Comparison of ENCODE assay signal across 10 cellular contexts in genomic region chr9:71490810-71491209, GRCh38.
DNase-seq lines count a peak whose midpoint lies in the region; ATAC-seq, FAIRE-seq and TF ChIP-seq lines count a peak whose summit lies in the region.
"Had no signal": no experiment of that assay in that cellular context is flagged by ENCODE, and none has a peak within 500 bp of the region (broad histone marks: within the 10 kb centered on the region; RNA-seq: fewer than 3 reads in every experiment).

No MANE protein-coding gene starts in this region.

- TF ChIP-seq RAD21 in GM12878 (IDR thresholded peaks at IDR 0.05; ENCODE audit: insufficient read depth, low read depth, low read length): 0 out of 2 replicates have a peak, but pooled peaks have one; percentile 17

- H3K27ac ChIP-seq in GM12878 (ENCODE audit: control insufficient read depth, insufficient read depth): no peak overlapping the region
- H3K27ac ChIP-seq in colonic mucosa: no peak overlapping the region

- no peak overlapping the region for H2AFZ ChIP-seq in GM12878 (ENCODE audit: control insufficient read depth, low read depth, low read length)

- H3K9me3 Mint-ChIP-seq in activated CD4-positive, alpha-beta T cell treated with anti-CD3 and anti-CD28 coated beads, Interleukin-2, amount 10 ng/mL, durations not matched to agents 7 days and 5 days: no peaks in the 10 kb centered on the region

- POLR2A ChIA-PET in GM12878 (lab: Charles Lee): no interaction called here
- POLR2A ChIA-PET in activated CD4-positive, alpha-beta T cell treated with anti-CD3 and anti-CD28 coated beads, Interleukin-2, amount 10 ng/mL, durations not matched to agents 7 days and 5 days (lab: Charles Lee): no interaction called here

- H3K36me3 Mint-ChIP-seq in activated CD4-positive, alpha-beta T cell treated with anti-CD3 and anti-CD28 coated beads, Interleukin-2, amount 10 ng/mL, durations not matched to agents 7 days and 5 days (ENCODE audit: low read depth): no peaks in the 10 kb centered on the region
- H3K36me3 Mint-ChIP-seq: activated naive CD8-positive, alpha-beta T cell had no signal

- no peaks in the 10 kb centered on the region for H3K79me2 ChIP-seq in GM12878 (ENCODE audit: control insufficient read depth, insufficient read depth, low read length)

- WGBS in GM12878 (ENCODE audit: insufficient coverage, insufficient replicate concordance, low lambda C conversion rate, missing lambda C conversion rate): 0% methylated on average over 2 of the region's 2 CpGs

- peaks cover 22% of the 10 kb centered on the region for H3K27me3 Mint-ChIP-seq in activated CD4-positive, alpha-beta T cell treated with anti-CD3 and anti-CD28 coated beads, Interleukin-2, amount 10 ng/mL, durations not matched to agents 7 days and 5 days

- H3K9ac ChIP-seq in GM12878 (ENCODE audit: control insufficient read depth, insufficient read depth, low read length) (no peak overlapping the region), colonic mucosa (ENCODE audit: low read depth in 2 of 2, low read length in 2 of 2) (no peak overlapping the region)

- RAD21 ChIA-PET in GM12878 (lab: Charles Lee; ENCODE audit: unreplicated experiment): interaction anchor here (1.0 kb wide), 1 partner anchor 115 kb away, joined by 3 read pairs; no protein-coding TSS in a partner anchor

- no peak overlapping the region for H3K4me3 ChIP-seq in GM12878
- no peak overlapping the region for H3K4me3 ChIP-seq in retinal pigment epithelial cell (ENCODE audit: low read length)
- no peak overlapping the region for H3K4me3 ChIP-seq in colonic mucosa

- no peak overlapping the region for H3K27ac Mint-ChIP-seq in activated CD4-positive, alpha-beta T cell treated with anti-CD3 and anti-CD28 coated beads, Interleukin-2, amount 10 ng/mL, durations not matched to agents 7 days and 5 days
- H3K27ac Mint-ChIP-seq: activated naive CD8-positive, alpha-beta T cell had no signal

- FAIRE-seq in GM12878 (lab: Jason Lieb, UNC): peak; percentile 35

- H3K36me3 ChIP-seq in GM12878 (ENCODE audit: control insufficient read depth in 2 of 2, insufficient read depth in 2 of 2, low read length in 1 of 2): no peaks in the 10 kb centered on the region
- H3K36me3 ChIP-seq in colonic mucosa: no peaks in the 10 kb centered on the region

- in situ Hi-C loops in GM12878 (cut with MboI): no loop called here

- intact Hi-C loops in GM12878 (cut with micrococcal nuclease; ENCODE audit: unreplicated experiment) (loop anchor here (5.0 kb wide), 1 partner anchor 276 kb away; the partner anchor contains the start of gene CEMIP2), colonic mucosa (cut with DNase I) (no loop called here)

- TF ChIP-seq EP300 in GM12878 (IDR thresholded peaks at IDR 0.05; ENCODE audit: borderline replicate concordance in 1 of 2, control insufficient read depth in 1 of 2, low read depth in 2 of 2, low read length in 2 of 2): no peak

- H3K4me1 Mint-ChIP-seq in activated CD4-positive, alpha-beta T cell treated with anti-CD3 and anti-CD28 coated beads, Interleukin-2, amount 10 ng/mL, durations not matched to agents 7 days and 5 days: no peaks in the 10 kb centered on the region

- H3K4me1 ChIP-seq in GM12878 (ENCODE audit: control insufficient read depth, insufficient read depth, low read length): no peaks in the 10 kb centered on the region
- H3K4me1 ChIP-seq in colonic mucosa: no peaks in the 10 kb centered on the region

- ATAC-seq in GM18502 (IDR thresholded peaks at IDR 0.05; ENCODE audit: poor library complexity, unreplicated experiment): peak; percentile 69
- ATAC-seq in GM12878: peak; percentile 74

- TF ChIP-seq POLR2A in GM12878 (IDR thresholded peaks at IDR 0.05; ENCODE audit: low read depth, low read length): no peak

- H3K4me3 Mint-ChIP-seq in activated CD4-positive, alpha-beta T cell treated with anti-CD3 and anti-CD28 coated beads, Interleukin-2, amount 10 ng/mL, durations not matched to agents 7 days and 5 days: no peak overlapping the region
- H3K4me3 Mint-ChIP-seq: activated naive CD8-positive, alpha-beta T cell had no signal

- no peaks in the 10 kb centered on the region; a peak in 1 of 4 replicates for H3K27me3 ChIP-seq in GM12878 (replicated peaks in 1 of 2; ENCODE audit: control insufficient read depth in 2 of 2, insufficient read depth in 2 of 2, low read length in 1 of 2)
- no peaks in the 10 kb centered on the region for H3K27me3 ChIP-seq in colonic mucosa

- BruUV-seq in GM12878 (replicated peaks; lab: Mats Ljungman, UMichigan): no TSS peak

- H3K9me3 ChIP-seq in GM12878 (replicated peaks; ENCODE audit: control insufficient read depth, insufficient read depth, low read length) (no peaks in the 10 kb centered on the region), colonic mucosa (no peaks in the 10 kb centered on the region)

- DNase-seq in HT-29 (ENCODE audit: low spot score) (peak; percentile 35), GM12878 (ENCODE audit: low read depth, low spot score) (no peak), retinal pigment epithelial cell (ENCODE audit: low read depth) (no peak), dedifferentiated amniotic fluid mesenchymal stem cell (ENCODE audit: extremely low spot score) (no peak), CD1c-positive myeloid dendritic cell (ENCODE audit: extremely low spot score) (no peak), colonic mucosa (no peak)
- no peak for DNase-seq in activated CD4-positive, alpha-beta T cell treated with anti-CD3 and anti-CD28 coated beads, Interleukin-2, amount 10 ng/mL, durations not matched to agents 7 days and 5 days
- DNase-seq: NCI-H2029 had no signal

- CTCF ChIA-PET in GM12878 (lab: Yijun Ruan, JAX): interaction anchor here (1.1 to 1.9 kb wide), 5 partner anchors 72 to 533 kb away, joined by 3 to 6 read pairs (median 4); no protein-coding TSS in a partner anchor
- CTCF ChIA-PET in activated CD4-positive, alpha-beta T cell treated with anti-CD3 and anti-CD28 coated beads, Interleukin-2, amount 10 ng/mL, durations not matched to agents 7 days and 5 days (lab: Charles Lee): no interaction called here

- no peak overlapping the region for H3K4me2 ChIP-seq in GM12878 (ENCODE audit: control insufficient read depth, insufficient read depth)

- peak; percentile 34 to 47 (median 39); a peak in 5 of 6 replicates for TF ChIP-seq CTCF in GM12878 (IDR thresholded peaks at IDR 0.05 in 2 of 3, conservative IDR thresholded peaks at IDR 0.05 in 1 of 3; ENCODE audit: control insufficient read depth in 2 of 3, extremely low read depth in 1 of 3, insufficient read depth in 1 of 3, low read depth in 3 of 3, low read length in 3 of 3)
- peak; percentile 36 for TF ChIP-seq CTCF in retinal pigment epithelial cell (conservative IDR thresholded peaks at IDR 0.05; ENCODE audit: low read depth, low read length)
- TF ChIP-seq CTCF in colonic mucosa (IDR thresholded peaks at IDR 0.05): no peak

- H4K20me1 ChIP-seq in GM12878 (ENCODE audit: control insufficient read depth, insufficient read depth): no peaks in the 10 kb centered on the region

- SMC1A ChIA-PET in GM12878 (lab: Charles Lee; ENCODE audit: uncharacterized antibody, unreplicated experiment): interaction anchor here (0.7 to 1.9 kb wide), 3 partner anchors 206 to 1554 kb away, joined by 3 to 6 read pairs (median 5); partner anchors contain the start of gene CEMIP2

TF ChIP-seq in GM12878, 131 proteins besides CTCF, POLR2A, EP300 and RAD21:
- TF ChIP-seq SMC3 (IDR thresholded peaks at IDR 0.05; ENCODE audit: borderline replicate concordance, low read length): peak; percentile 13; the same call in 1 of the 2 replicates
- no peak for TF ChIP-seq JUND (IDR thresholded peaks at IDR 0.05; ENCODE audit: low read depth, low read length)
